Comparison of ENCODE assay signal across 1 cellular context in the genomic region with DNA sequence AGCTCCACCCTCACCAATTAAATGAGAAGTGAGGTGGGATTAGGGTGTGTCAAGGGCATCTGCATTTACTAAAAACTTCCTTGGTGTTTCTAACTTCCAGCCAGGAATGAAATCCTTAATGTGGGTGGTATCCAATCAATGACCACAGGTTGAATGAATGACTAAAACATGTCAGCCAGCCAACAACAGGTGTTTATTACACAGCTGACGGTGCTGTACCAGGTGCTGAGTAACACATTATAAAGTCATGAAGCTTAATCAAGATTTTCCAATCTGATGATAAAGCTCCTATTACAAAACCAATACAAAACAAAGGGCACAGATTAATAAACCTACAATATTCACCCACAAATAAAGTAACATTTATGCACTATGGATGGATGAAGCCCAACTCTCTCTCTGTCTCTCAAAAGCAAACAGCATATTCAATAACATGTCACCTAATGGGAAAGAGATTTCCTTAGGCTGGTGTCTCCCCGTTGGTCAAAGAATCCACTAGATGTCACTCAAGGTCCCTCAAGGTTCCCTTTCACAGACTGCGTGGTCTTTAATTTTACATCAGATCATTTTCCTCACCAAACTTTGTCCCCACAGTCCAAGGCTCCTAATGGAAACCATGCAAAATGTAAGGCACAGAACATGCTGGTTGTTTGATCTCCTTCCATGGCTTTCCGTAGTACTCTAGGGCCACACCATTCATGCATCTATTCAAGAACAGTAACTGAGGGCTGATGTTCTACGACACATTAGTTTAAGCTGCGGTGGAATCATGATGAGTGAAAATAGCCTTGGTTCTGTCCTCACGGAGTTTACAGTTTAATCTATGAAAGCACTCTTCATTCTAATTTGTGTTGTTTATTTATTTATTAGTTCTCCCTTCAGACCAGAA.
A peak's percentile ranks its signal among the peaks of the same experiment; 100 is the strongest.
TF ChIP-seq lines count a peak whose summit lies in the region.

No MANE protein-coding gene starts in this region.

TF ChIP-seq in HepG2, 621 proteins besides CTCF, POLR2A, EP300 and RAD21 (continued from another document and continues in another):
- TF ChIP-seq ATF2 (CRISPR knock-in tag; IDR thresholded peaks at IDR 0.05) (0 out of 2 replicates have a peak, but pooled peaks have one; percentile 12), TIGD3 (CRISPR knock-in tag; IDR thresholded peaks at IDR 0.05; ENCODE audit: borderline replicate concordance) (no peak), POGK (CRISPR knock-in tag; conservative IDR thresholded peaks at IDR 0.05) (no peak), FOXP4 (CRISPR knock-in tag; IDR thresholded peaks at IDR 0.05) (no peak), ZNF407 (CRISPR knock-in tag; IDR thresholded peaks at IDR 0.05; ENCODE audit: not compliant biosample characterization) (no peak), ZFP37 (CRISPR knock-in tag; IDR thresholded peaks at IDR 0.05; ENCODE audit: borderline replicate concordance) (no peak), ZSCAN31 (CRISPR knock-in tag; IDR thresholded peaks at IDR 0.05; ENCODE audit: low read depth) (no peak), ZNF558 (CRISPR knock-in tag; IDR thresholded peaks at IDR 0.05; ENCODE audit: borderline replicate concordance) (no peak), RXRB (CRISPR knock-in tag; IDR thresholded peaks at IDR 0.05; ENCODE audit: borderline replicate concordance) (0 out of 2 replicates have a peak, but pooled peaks have one; percentile 17), FOXC1 (CRISPR knock-in tag; IDR thresholded peaks at IDR 0.05; ENCODE audit: borderline replicate concordance) (no peak), SP4 (CRISPR knock-in tag; IDR thresholded peaks at IDR 0.05) (no peak), ZNF747 (CRISPR knock-in tag; IDR thresholded peaks at IDR 0.05; ENCODE audit: borderline replicate concordance) (no peak), ZSCAN25 (CRISPR knock-in tag; IDR thresholded peaks at IDR 0.05) (no peak), SYNCRIP (IDR thresholded peaks at IDR 0.05; ENCODE audit: insufficient read depth, low read depth, low read length) (no peak), KLF16 (CRISPR knock-in tag; IDR thresholded peaks at IDR 0.05) (0 out of 4 replicates have a peak, but pooled peaks of 1 of the 2 experiments have one; percentile 27), ZNF296 (CRISPR knock-in tag; conservative IDR thresholded peaks at IDR 0.05) (no peak), RFXAP (CRISPR knock-in tag; IDR thresholded peaks at IDR 0.05; ENCODE audit: borderline replicate concordance) (no peak), SMC3 (IDR thresholded peaks at IDR 0.05; ENCODE audit: low read length) (peak; percentile 82), ZMYM2 (CRISPR knock-in tag; IDR thresholded peaks at IDR 0.05) (no peak), HNF4A (CRISPR knock-in tag; IDR thresholded peaks at IDR 0.05) (peak; percentile 15; the same call in 1 of the 2 replicates)
- TF ChIP-seq, protein P1, sequence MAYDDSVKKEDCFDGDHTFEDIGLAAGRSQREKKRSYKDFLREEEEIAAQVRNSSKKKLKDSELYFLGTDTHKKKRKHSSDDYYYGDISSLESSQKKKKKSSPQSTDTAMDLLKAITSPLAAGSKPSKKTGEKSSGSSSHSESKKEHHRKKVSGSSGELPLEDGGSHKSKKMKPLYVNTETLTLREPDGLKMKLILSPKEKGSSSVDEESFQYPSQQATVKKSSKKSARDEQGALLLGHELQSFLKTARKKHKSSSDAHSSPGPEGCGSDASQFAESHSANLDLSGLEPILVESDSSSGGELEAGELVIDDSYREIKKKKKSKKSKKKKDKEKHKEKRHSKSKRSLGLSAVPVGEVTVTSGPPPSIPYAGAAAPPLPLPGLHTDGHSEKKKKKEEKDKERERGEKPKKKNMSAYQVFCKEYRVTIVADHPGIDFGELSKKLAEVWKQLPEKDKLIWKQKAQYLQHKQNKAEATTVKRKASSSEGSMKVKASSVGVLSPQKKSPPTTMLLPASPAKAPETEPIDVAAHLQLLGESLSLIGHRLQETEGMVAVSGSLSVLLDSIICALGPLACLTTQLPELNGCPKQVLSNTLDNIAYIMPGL (CRISPR knock-in tag; IDR thresholded peaks at IDR 0.05; ENCODE audit: borderline replicate concordance in 1 of 2, low read depth in 1 of 2) = peak; percentile 20 to 53; a peak in 1 of 4 replicates
- TF ChIP-seq, protein P2, sequence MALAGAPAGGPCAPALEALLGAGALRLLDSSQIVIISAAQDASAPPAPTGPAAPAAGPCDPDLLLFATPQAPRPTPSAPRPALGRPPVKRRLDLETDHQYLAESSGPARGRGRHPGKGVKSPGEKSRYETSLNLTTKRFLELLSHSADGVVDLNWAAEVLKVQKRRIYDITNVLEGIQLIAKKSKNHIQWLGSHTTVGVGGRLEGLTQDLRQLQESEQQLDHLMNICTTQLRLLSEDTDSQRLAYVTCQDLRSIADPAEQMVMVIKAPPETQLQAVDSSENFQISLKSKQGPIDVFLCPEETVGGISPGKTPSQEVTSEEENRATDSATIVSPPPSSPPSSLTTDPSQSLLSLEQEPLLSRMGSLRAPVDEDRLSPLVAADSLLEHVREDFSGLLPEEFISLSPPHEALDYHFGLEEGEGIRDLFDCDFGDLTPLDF (CRISPR knock-in tag; IDR thresholded peaks at IDR 0.05) = no peak
- TF ChIP-seq, protein P3, sequence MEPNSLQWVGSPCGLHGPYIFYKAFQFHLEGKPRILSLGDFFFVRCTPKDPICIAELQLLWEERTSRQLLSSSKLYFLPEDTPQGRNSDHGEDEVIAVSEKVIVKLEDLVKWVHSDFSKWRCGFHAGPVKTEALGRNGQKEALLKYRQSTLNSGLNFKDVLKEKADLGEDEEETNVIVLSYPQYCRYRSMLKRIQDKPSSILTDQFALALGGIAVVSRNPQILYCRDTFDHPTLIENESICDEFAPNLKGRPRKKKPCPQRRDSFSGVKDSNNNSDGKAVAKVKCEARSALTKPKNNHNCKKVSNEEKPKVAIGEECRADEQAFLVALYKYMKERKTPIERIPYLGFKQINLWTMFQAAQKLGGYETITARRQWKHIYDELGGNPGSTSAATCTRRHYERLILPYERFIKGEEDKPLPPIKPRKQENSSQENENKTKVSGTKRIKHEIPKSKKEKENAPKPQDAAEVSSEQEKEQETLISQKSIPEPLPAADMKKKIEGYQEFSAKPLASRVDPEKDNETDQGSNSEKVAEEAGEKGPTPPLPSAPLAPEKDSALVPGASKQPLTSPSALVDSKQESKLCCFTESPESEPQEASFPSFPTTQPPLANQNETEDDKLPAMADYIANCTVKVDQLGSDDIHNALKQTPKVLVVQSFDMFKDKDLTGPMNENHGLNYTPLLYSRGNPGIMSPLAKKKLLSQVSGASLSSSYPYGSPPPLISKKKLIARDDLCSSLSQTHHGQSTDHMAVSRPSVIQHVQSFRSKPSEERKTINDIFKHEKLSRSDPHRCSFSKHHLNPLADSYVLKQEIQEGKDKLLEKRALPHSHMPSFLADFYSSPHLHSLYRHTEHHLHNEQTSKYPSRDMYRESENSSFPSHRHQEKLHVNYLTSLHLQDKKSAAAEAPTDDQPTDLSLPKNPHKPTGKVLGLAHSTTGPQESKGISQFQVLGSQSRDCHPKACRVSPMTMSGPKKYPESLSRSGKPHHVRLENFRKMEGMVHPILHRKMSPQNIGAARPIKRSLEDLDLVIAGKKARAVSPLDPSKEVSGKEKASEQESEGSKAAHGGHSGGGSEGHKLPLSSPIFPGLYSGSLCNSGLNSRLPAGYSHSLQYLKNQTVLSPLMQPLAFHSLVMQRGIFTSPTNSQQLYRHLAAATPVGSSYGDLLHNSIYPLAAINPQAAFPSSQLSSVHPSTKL (CRISPR knock-in tag; IDR thresholded peaks at IDR 0.05) = peak; percentile 51
- TF ChIP-seq, protein P4, sequence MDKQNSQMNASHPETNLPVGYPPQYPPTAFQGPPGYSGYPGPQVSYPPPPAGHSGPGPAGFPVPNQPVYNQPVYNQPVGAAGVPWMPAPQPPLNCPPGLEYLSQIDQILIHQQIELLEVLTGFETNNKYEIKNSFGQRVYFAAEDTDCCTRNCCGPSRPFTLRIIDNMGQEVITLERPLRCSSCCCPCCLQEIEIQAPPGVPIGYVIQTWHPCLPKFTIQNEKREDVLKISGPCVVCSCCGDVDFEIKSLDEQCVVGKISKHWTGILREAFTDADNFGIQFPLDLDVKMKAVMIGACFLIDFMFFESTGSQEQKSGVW (CRISPR knock-in tag; IDR thresholded peaks at IDR 0.05; ENCODE audit: borderline replicate concordance) = no peak
